In genomic region chr7:13850185-13850752, GRCh38 we compare ENCODE assay signal across 8 cellular contexts.
DNase-seq lines count a peak whose midpoint lies in the region; ATAC-seq and TF ChIP-seq lines count a peak whose summit lies in the region.

No MANE protein-coding gene starts in this region.

- no peak for TF ChIP-seq CTCF in IMR-90 (conservative IDR thresholded peaks at IDR 0.05; ENCODE audit: low read depth, low read length)

- no peak for TF ChIP-seq POLR2A in IMR-90 (IDR thresholded peaks at IDR 0.05; ENCODE audit: low read depth, low read length)

- intact Hi-C loops in IMR-90 (cut with micrococcal nuclease), result loop anchor here (1.0 to 2.0 kb wide), 2 partner anchors 70 to 141 kb away; no protein-coding TSS in a partner anchor

- ATAC-seq in GM21526 (IDR thresholded peaks at IDR 0.05; ENCODE audit: low FRiP score, unreplicated experiment) (peak; percentile 61), IMR-90 (ENCODE audit: low read depth) (peak; percentile 87)

- POLR2A ChIA-PET in IMR-90 (lab: Charles Lee; ENCODE audit: unreplicated experiment), result interaction anchor here (1.0 kb wide), 1 partner anchor 8 kb away, joined by 3 read pairs; no protein-coding TSS in a partner anchor

- 0% methylated on average over 1 of the region's 2 CpGs; no CpG with 5 or more reads in 1 of the 2 experiments for WGBS in IMR-90 (ENCODE audit: extremely low coverage in 2 of 2, insufficient read length in 1 of 2), 2 experiments

- H3K27ac ChIP-seq in IMR-90 (ENCODE audit: insufficient read depth, low read length), result peak overlapping the region; percentile 91

- H3K56ac ChIP-seq in IMR-90 (ENCODE audit: extremely low read depth, insufficient read depth, low read length), result no peak overlapping the region

- peak overlapping the region; percentile 88 for H2BK120ac ChIP-seq in IMR-90 (ENCODE audit: low read depth, low read length)

- no peak overlapping the region for H3K9ac ChIP-seq in IMR-90 (ENCODE audit: low read depth, low read length)

- H2AK5ac ChIP-seq in IMR-90 (ENCODE audit: low read depth, low read length), result peak overlapping the region; percentile 68; the same call in 1 of the 2 replicates

- H3K18ac ChIP-seq in IMR-90 (ENCODE audit: low read depth, low read length), result peak overlapping the region; percentile 70

- H3K4me2 ChIP-seq in IMR-90 (ENCODE audit: low read depth, low read length), result peak overlapping the region; percentile 38; the same call in 1 of the 2 replicates

- in situ Hi-C loops in IMR-90 (cut with MboI; ENCODE audit: low sequenced_read_pairs), result no loop called here

- H3K9me3 ChIP-seq in IMR-90 (ENCODE audit: control insufficient read depth, insufficient read depth, low read length), result no peaks in the 10 kb centered on the region

- TF ChIP-seq RAD21 in IMR-90 (IDR thresholded peaks at IDR 0.05; ENCODE audit: low read length), result peak; percentile 30; the same call in 1 of the 2 replicates

- H2BK20ac ChIP-seq in IMR-90 (ENCODE audit: low read depth, low read length), result peak overlapping the region; percentile 66

- H3K4me1 ChIP-seq in IMR-90 (ENCODE audit: control insufficient read depth, insufficient read depth, low read length), result peaks cover 10% of the 10 kb centered on the region

- peak overlapping the region; percentile 9 to 70; a peak in 3 of 4 replicates for H4K8ac ChIP-seq in IMR-90 (ENCODE audit: low read depth in 2 of 2, low read length in 2 of 2)

- peak overlapping the region; percentile 54 for H4K5ac ChIP-seq in IMR-90 (ENCODE audit: low read depth, low read length)

- peak overlapping the region; percentile 72 for H3K4ac ChIP-seq in IMR-90 (ENCODE audit: low read depth, low read length)

- no peak overlapping the region for H3K4me3 ChIP-seq in IMR-90 (ENCODE audit: insufficient read depth, low read depth, low read length)

- peak overlapping the region; percentile 40 for H3K14ac ChIP-seq in IMR-90 (replicated peaks; ENCODE audit: low read depth, low read length)

- no peak overlapping the region for H2AK9ac ChIP-seq in IMR-90 (replicated peaks; ENCODE audit: low read depth, low read length, poor library complexity)

- DNase-seq in DMS153 (lab: John Stamatoyannopoulos, UW) (peak; percentile 91), IMR-90 (peak; percentile 99), SKM-1 (lab: John Stamatoyannopoulos, UW; ENCODE audit: unreplicated experiment) (peak; percentile 53), astrocyte of the hippocampus (ENCODE audit: low read depth, low spot score) (peak; percentile 96), mucosa of gallbladder (ENCODE audit: low spot score) (peak; percentile 11), D341Med (ENCODE audit: low spot score) (no peak), globus pallidus (ENCODE audit: low spot score) (no peak)

- CTCF ChIA-PET in IMR-90 (lab: Yijun Ruan, JAX), result interaction anchor here (1.0 kb wide), 1 partner anchor 139 kb away, joined by 3 read pairs; the partner anchor contains the start of gene ETV1

- peak overlapping the region; percentile 89 for H2BK5ac ChIP-seq in IMR-90 (ENCODE audit: low read depth, low read length, poor library complexity, severe bottlenecking)

- no peaks in the 10 kb centered on the region for H3K27me3 ChIP-seq in IMR-90 (ENCODE audit: control insufficient read depth, insufficient read depth, low read length)

- dilution Hi-C loops in IMR-90 (cut with HindIII; ENCODE audit: low sequenced_read_pairs, unreplicated experiment), result no loop called here

- H3K9me1 ChIP-seq in IMR-90 (ENCODE audit: insufficient read depth, low read length), result peaks cover 4% of the 10 kb centered on the region

- H2AFZ ChIP-seq in IMR-90 (replicated peaks; ENCODE audit: low read length, poor library complexity), result peak overlapping the region; percentile 6

- H3K36me3 ChIP-seq in IMR-90 (ENCODE audit: control insufficient read depth, insufficient read depth, low read length), result no peaks in the 10 kb centered on the region

- no TSS peak for BruUV-seq in IMR-90 (replicated peaks; lab: Mats Ljungman, UMichigan)

- no peak overlapping the region for H3K23ac ChIP-seq in IMR-90 (ENCODE audit: low read depth, low read length)

- peak overlapping the region; percentile 54 for H4K91ac ChIP-seq in IMR-90 (ENCODE audit: insufficient read depth, low read depth, low read length)

- peak overlapping the region; percentile 54; the same call in 1 of the 3 replicates for H2BK15ac ChIP-seq in IMR-90 (ENCODE audit: low read depth, low read length)

- no peaks in the 10 kb centered on the region for H3K79me1 ChIP-seq in IMR-90 (ENCODE audit: low read depth in 1 of 2, low read length in 2 of 2)

- H4K20me1 ChIP-seq in IMR-90 (ENCODE audit: insufficient read depth, low read length), result no peaks in the 10 kb centered on the region

TF ChIP-seq in IMR-90, 13 proteins besides CTCF, POLR2A, EP300 and RAD21:
- TF ChIP-seq ELK1 (IDR thresholded peaks at IDR 0.05; ENCODE audit: borderline replicate concordance, low read depth, low read length), result no peak
- 0 out of 2 replicates have a peak, but pooled peaks have one; percentile 19 for TF ChIP-seq NFE2L2 (IDR thresholded peaks at IDR 0.05; ENCODE audit: low read depth, low read length)
- TF ChIP-seq CEBPB (IDR thresholded peaks at IDR 0.05; ENCODE audit: low read depth, low read length), result peak; percentile 73
- no peak for TF ChIP-seq RCOR1 (IDR thresholded peaks at IDR 0.05; ENCODE audit: insufficient replicate concordance, low read length)
- TF ChIP-seq BHLHE40 (IDR thresholded peaks at IDR 0.05; ENCODE audit: low read depth, low read length), result peak; percentile 47
- TF ChIP-seq MAZ (IDR thresholded peaks at IDR 0.05; ENCODE audit: borderline replicate concordance, low read depth, low read length), result no peak
- TF ChIP-seq CHD1 (IDR thresholded peaks at IDR 0.05; ENCODE audit: low read depth, low read length), result no peak
- TF ChIP-seq, protein P1, sequence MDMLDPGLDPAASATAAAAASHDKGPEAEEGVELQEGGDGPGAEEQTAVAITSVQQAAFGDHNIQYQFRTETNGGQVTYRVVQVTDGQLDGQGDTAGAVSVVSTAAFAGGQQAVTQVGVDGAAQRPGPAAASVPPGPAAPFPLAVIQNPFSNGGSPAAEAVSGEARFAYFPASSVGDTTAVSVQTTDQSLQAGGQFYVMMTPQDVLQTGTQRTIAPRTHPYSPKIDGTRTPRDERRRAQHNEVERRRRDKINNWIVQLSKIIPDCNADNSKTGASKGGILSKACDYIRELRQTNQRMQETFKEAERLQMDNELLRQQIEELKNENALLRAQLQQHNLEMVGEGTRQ (IDR thresholded peaks at IDR 0.05; ENCODE audit: low read depth, low read length), result no peak
- no peak for TF ChIP-seq MXI1 (IDR thresholded peaks at IDR 0.05; ENCODE audit: borderline replicate concordance, low read depth, low read length)
- TF ChIP-seq MAFK (IDR thresholded peaks at IDR 0.05; ENCODE audit: low read depth, low read length), result no peak; the same call in 1 of the 2 replicates
- TF ChIP-seq SMC3 (IDR thresholded peaks at IDR 0.05; ENCODE audit: low read depth, low read length), result no peak
- TF ChIP-seq FOS (IDR thresholded peaks at IDR 0.05; ENCODE audit: low read depth, low read length), result peak; percentile 94
- no peak for TF ChIP-seq RFX5 (IDR thresholded peaks at IDR 0.05; ENCODE audit: low read depth, low read length)

Comparison
In these comparisons a context has a peak if more than half of its experiments do, and no peak if none do; other contexts are left out.
1. DNase-seq: peak in DMS153 (single experiment), IMR-90 (single experiment), SKM-1 (single experiment), astrocyte of the hippocampus (single experiment) and mucosa of gallbladder (single experiment); none in D341Med (single experiment) and globus pallidus (single experiment).